Comparison of ENCODE assay signal across 1 cellular context in genomic region chr7:101426303-101427011, GRCh38.
A peak's percentile ranks its signal among the peaks of the same experiment; 100 is the strongest.
TF ChIP-seq lines count a peak whose summit lies in the region.

No MANE protein-coding gene starts in this region.

TF ChIP-seq in WTC11, 78 proteins besides CTCF, POLR2A, EP300 and RAD21 (continued from another document):
- TF ChIP-seq GTF2I (CRISPR knock-in tag; conservative IDR thresholded peaks at IDR 0.05), result 0 out of 2 replicates have a peak, but pooled peaks have one; percentile 37
